ENCODE assay signal across 13 cellular contexts in genomic region chr12:8813963-8814362, GRCh38. TPM values are rescaled to one million over a fixed set of nuclear protein-coding genes. Genes with fewer than 3 reads are reported as not detected.
"Had no signal": no experiment of that assay in that cellular context is flagged by ENCODE, and none has a peak within 500 bp of the region (broad histone marks: within the 10 kb centered on the region; RNA-seq: fewer than 3 reads in every experiment).

No MANE protein-coding gene starts in this region.

- H3K4me1 ChIP-seq: pancreas, spleen had no signal

- ATAC-seq: pancreas, sciatic nerve had no signal

- H3K4me3 Mint-ChIP-seq: activated naive CD8-positive, alpha-beta T cell; neural crest cell had no signal

- H3K9me3 ChIP-seq: pancreas, spleen, thoracic aorta had no signal

- H3K27ac ChIP-seq: pancreas, spleen, thoracic aorta had no signal

- H3K36me3 Mint-ChIP-seq: activated naive CD8-positive, alpha-beta T cell had no signal

- H3K36me3 ChIP-seq: pancreas, spleen, thoracic aorta had no signal

- H3K27me3 ChIP-seq: pancreas, spleen had no signal

- H3K4me3 ChIP-seq: lung, pancreas, spleen, thoracic aorta had no signal

- DNase-seq: activated T-cell treated with anti-CD3 and anti-CD28 coated beads for 4 hours; amniotic stem cell; caudate nucleus; foreskin melanocyte; pancreas; spleen; stimulated activated CD4-positive, alpha-beta T cell treated with anti-CD3 and anti-CD28 coated beads, Interleukin-1b, Interleukin-23, amount 100 ng/mL, for 48 hours had no signal

- H3K27me3 Mint-ChIP-seq: activated naive CD8-positive, alpha-beta T cell had no signal

- H3K27ac Mint-ChIP-seq: activated naive CD8-positive, alpha-beta T cell had no signal

- H3K4me1 Mint-ChIP-seq: neural crest cell had no signal

- H3K9me3 Mint-ChIP-seq: neural crest cell had no signal

RNA-seq across cellular contexts. Expression of gene A2ML1, which starts 8.5 kb away (rescaled TPM):
- total RNA-seq: fibroblast of lung, neural crest cell, pancreas, spleen had no signal
